ENCODE assay signal across 20 cellular contexts in the genomic region with DNA sequence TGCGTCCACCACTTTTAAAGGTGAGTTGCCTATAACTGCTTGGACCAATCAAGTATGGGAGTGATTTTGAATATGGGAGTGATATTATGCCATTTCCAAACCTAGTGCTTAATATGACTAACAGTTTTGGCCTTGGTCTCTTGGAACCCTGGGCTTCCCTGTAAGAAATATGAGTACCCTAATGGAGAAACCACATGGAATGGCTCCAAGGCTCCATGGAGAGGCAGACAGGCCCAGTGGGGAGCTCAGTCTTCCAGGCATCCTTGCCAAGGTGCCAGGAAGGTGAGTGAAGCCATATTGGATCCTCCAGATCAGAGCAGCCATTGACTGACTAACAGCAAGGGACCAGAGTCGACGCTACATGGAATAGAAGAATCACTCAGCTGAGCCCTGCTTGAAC. TPM values are rescaled to one million over a fixed set of nuclear protein-coding genes. Genes with fewer than 3 reads are reported as not detected.
DNase-seq lines count a peak whose midpoint lies in the region; ATAC-seq and TF ChIP-seq lines count a peak whose summit lies in the region.
"Had no signal": no experiment of that assay in that cellular context is flagged by ENCODE, and none has a peak within 500 bp of the region (broad histone marks: within the 10 kb centered on the region; RNA-seq: fewer than 3 reads in every experiment).

No MANE protein-coding gene starts in this region.

- H3K9me3 ChIP-seq in DND-41 (ENCODE audit: insufficient read depth, low read length, severe bottlenecking) = no peaks in the 10 kb centered on the region
- H3K9me3 ChIP-seq in MG63 = no peaks in the 10 kb centered on the region
- no peaks in the 10 kb centered on the region for H3K9me3 ChIP-seq in smooth muscle cell (replicated peaks; ENCODE audit: low read depth)
- H3K9me3 ChIP-seq: esophagus muscularis mucosa, mucosa of descending colon, pancreas, right atrium auricular region, spleen, transverse colon had no signal

- H3K79me2 ChIP-seq in DND-41 (ENCODE audit: insufficient read depth, low read length) (peaks cover 6% of the 10 kb centered on the region; the same call in 1 of the 2 replicates), smooth muscle cell (ENCODE audit: low read depth) (peaks cover 56% of the 10 kb centered on the region)

- H3K4me2 ChIP-seq in DND-41 (ENCODE audit: insufficient read depth, low read length) (peak overlapping the region; percentile 61), smooth muscle cell (no peak overlapping the region)

- no peak for TF ChIP-seq CTCF in DND-41 (IDR thresholded peaks at IDR 0.05; ENCODE audit: borderline replicate concordance, extremely low read depth, low read length, poor library complexity, severe bottlenecking)
- TF ChIP-seq CTCF in astrocyte of the spinal cord (IDR thresholded peaks at IDR 0.05; ENCODE audit: low read depth, low read length) = no peak
- no peak for TF ChIP-seq CTCF in smooth muscle cell (IDR thresholded peaks at IDR 0.05; ENCODE audit: borderline replicate concordance, insufficient read depth, poor library complexity, severe bottlenecking)

- peak overlapping the region; percentile 80 for H3K27ac ChIP-seq in DND-41 (ENCODE audit: low read length)
- peak overlapping the region; percentile 97 for H3K27ac ChIP-seq in smooth muscle cell (ENCODE audit: low read depth)
- H3K27ac ChIP-seq: esophagus muscularis mucosa, pancreas, right atrium auricular region, transverse colon had no signal

- peaks cover 35% of the 10 kb centered on the region for H3F3A ChIP-seq in smooth muscle cell (ENCODE audit: low read depth)

- peak overlapping the region in 1 of 2 experiments; percentile 17; a peak in 1 of 4 replicates for H3K4me3 ChIP-seq in DND-41 (ENCODE audit: low read depth in 1 of 2, low read length in 2 of 2)
- H3K4me3 ChIP-seq in MG63 = no peak overlapping the region
- no peak overlapping the region for H3K4me3 ChIP-seq in astrocyte of the spinal cord (ENCODE audit: low read depth, low read length)
- no peak overlapping the region for H3K4me3 ChIP-seq in smooth muscle cell
- H3K4me3 ChIP-seq: esophagus muscularis mucosa, lung, mucosa of descending colon, pancreas, right atrium auricular region, transverse colon had no signal

- WGBS in smooth muscle cell (ENCODE audit: low lambda C conversion rate) = 94% methylated on average over 3 of the region's 3 CpGs

- in situ Hi-C loops in astrocyte of the spinal cord (cut with HindIII; ENCODE audit: low sequenced_read_pairs) = no loop called here

- H4K20me1 ChIP-seq in DND-41 (ENCODE audit: insufficient read depth, low read length) (no peaks in the 10 kb centered on the region), smooth muscle cell (ENCODE audit: low read depth) (no peaks in the 10 kb centered on the region)

- H3K27me3 ChIP-seq in DND-41 (ENCODE audit: insufficient read depth, low read length, poor library complexity) (no peaks in the 10 kb centered on the region), MG63 (no peaks in the 10 kb centered on the region), smooth muscle cell (ENCODE audit: low read depth) (no peaks in the 10 kb centered on the region)
- H3K27me3 ChIP-seq: esophagus muscularis mucosa, pancreas, right atrium auricular region, spleen, transverse colon had no signal

- peaks cover 71% of the 10 kb centered on the region for H3K4me1 ChIP-seq in DND-41 (ENCODE audit: insufficient read depth, low read length)
- peaks cover 42% of the 10 kb centered on the region for H3K4me1 ChIP-seq in smooth muscle cell (ENCODE audit: low read depth)

- H2AFZ ChIP-seq in DND-41 (ENCODE audit: low read depth, low read length) (no peak overlapping the region), smooth muscle cell (ENCODE audit: low read depth) (no peak overlapping the region)

- DNase-seq in DND-41 (no peak), MG63 (peak; percentile 51), astrocyte of the spinal cord (ENCODE audit: low read depth, low spot score) (peak; percentile 80), smooth muscle cell (lab: John Stamatoyannopoulos, UW; ENCODE audit: unreplicated experiment) (no peak), NCI-H146 (lab: John Stamatoyannopoulos, UW) (no peak), dedifferentiated amniotic fluid mesenchymal stem cell (ENCODE audit: extremely low spot score) (no peak), Kasumi-1 (lab: John Stamatoyannopoulos, UW) (no peak)
- DNase-seq: activated naive CD4-positive, alpha-beta T cell treated with anti-CD3 and anti-CD28 coated beads, Interleukin-2, amount 50 U/mL, for 16 hours; cortex of kidney; mucosa of descending colon; NCI-H1436 treated with DMSO at 0.1 percent for 48 hours; NCI-H510A treated with DMSO at 0.1 percent for 48 hours; pancreas; SIG-M5; spleen had no signal

- H3K9ac ChIP-seq in DND-41 (ENCODE audit: low read depth, low read length) (no peak overlapping the region), smooth muscle cell (ENCODE audit: low read depth) (no peak overlapping the region)

- no peak for ATAC-seq in DND-41 (ENCODE audit: insufficient read depth, low read depth)
- ATAC-seq: activated T-helper 17 cell treated with anti-CD3 and anti-CD28 coated beads, Interleukin-2, amount 50 U/mL, for 72 hours had no signal

- no peaks in the 10 kb centered on the region for H3K36me3 ChIP-seq in DND-41 (ENCODE audit: insufficient read depth, low read length)
- H3K36me3 ChIP-seq in MG63 = no peaks in the 10 kb centered on the region
- H3K36me3 ChIP-seq in smooth muscle cell (ENCODE audit: low read depth) = no peaks in the 10 kb centered on the region
- H3K36me3 ChIP-seq: esophagus muscularis mucosa, pancreas, right atrium auricular region, spleen, transverse colon had no signal

RNA-seq across cellular contexts. Expression of a gene that starts 53.2 kb away (rescaled TPM):
- 0.12 and 0.13 TPM in 2 replicates for total RNA-seq in MG63 (2014; rRNA removed; shearing (Covaris generic); ENCODE audit: low replicate concordance)
- 12.4 and 12.6 TPM in 2 replicates for total RNA-seq in smooth muscle cell
- 4.9 and 5.3 TPM in 2 replicates for polyA plus RNA-seq in smooth muscle cell

Comparison
In these comparisons a context has a peak if more than half of its experiments do, and no peak if none do; other contexts are left out.
1. DNase-seq: peak in MG63 (single experiment) and astrocyte of the spinal cord (single experiment); none in DND-41 (single experiment), smooth muscle cell (single experiment), NCI-H146 (single experiment), dedifferentiated amniotic fluid mesenchymal stem cell (single experiment) and Kasumi-1 (0 of 2).
2. RNA of a gene that starts 53.2 kb away (total RNA-seq): 12.4 to 12.6 TPM in smooth muscle cell; 0.12 to 0.13 TPM in MG63; every median in the first group is over 10 times any median in the second.